Comparison of ENCODE assay signal across 2 cellular contexts in genomic region chr11:13463779-13464290, GRCh38.
TF ChIP-seq lines count a peak whose summit lies in the region.

No MANE protein-coding gene starts in this region.

TF ChIP-seq in H1, 55 proteins besides CTCF, POLR2A, EP300 and RAD21 (continued from another document):
- TF ChIP-seq JUND (IDR thresholded peaks at IDR 0.05; ENCODE audit: low read length) (no peak), SAP30 (IDR thresholded peaks at IDR 0.05; ENCODE audit: insufficient read depth, insufficient replicate concordance, low read length) (no peak), CBX8 (IDR thresholded peaks at IDR 0.05; ENCODE audit: borderline replicate concordance, low read depth, low read length) (no peak), SIX5 (IDR thresholded peaks at IDR 0.05; ENCODE audit: low read depth, low read length) (no peak), HDAC2 (IDR thresholded peaks at IDR 0.05; ENCODE audit: borderline replicate concordance in 1 of 2, low read depth in 2 of 2, low read length in 2 of 2) (no peak), HDAC6 (IDR thresholded peaks at IDR 0.05; ENCODE audit: low read depth, low read length) (no peak), BACH1 (IDR thresholded peaks at IDR 0.05; ENCODE audit: low read length) (no peak)

TF ChIP-seq in HEK293T, 16 proteins besides CTCF, POLR2A, EP300 and RAD21 (continued from another document):
- TF ChIP-seq BHLHE40 (IDR thresholded peaks at IDR 0.05; ENCODE audit: borderline replicate concordance): no peak
- TF ChIP-seq SP1 (IDR thresholded peaks at IDR 0.05): no peak
- no peak for TF ChIP-seq ZNF384 (IDR thresholded peaks at IDR 0.05)
- TF ChIP-seq NFRKB (IDR thresholded peaks at IDR 0.05): no peak
